In the genomic region with DNA sequence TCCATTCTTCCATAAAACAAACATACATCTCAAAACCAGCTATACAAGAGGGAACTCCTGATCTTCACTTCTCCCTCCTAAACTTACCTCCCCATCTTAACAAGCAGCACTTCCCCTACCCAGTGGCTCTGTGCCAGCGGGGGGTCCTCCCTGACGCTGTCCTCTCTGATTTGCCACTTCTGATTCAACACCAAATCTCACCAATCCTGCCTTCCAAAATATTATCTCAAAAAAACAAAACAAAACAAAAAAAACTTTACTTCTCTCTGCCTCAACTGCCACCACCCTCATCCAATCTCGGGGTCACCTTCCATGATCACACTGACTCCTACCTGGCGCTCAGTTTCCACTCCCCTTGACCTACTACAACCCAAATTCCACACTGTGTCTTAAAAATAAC, we compare ENCODE assay signal across 18 cellular contexts.
DNase-seq lines count a peak whose midpoint lies in the region; ATAC-seq and TF ChIP-seq lines count a peak whose summit lies in the region.
"Had no signal": no experiment of that assay in that cellular context is flagged by ENCODE, and none has a peak within 500 bp of the region (broad histone marks: within the 10 kb centered on the region; RNA-seq: fewer than 3 reads in every experiment).

No MANE protein-coding gene starts in this region.

- peaks cover 80% of the 10 kb centered on the region for H3K4me1 Mint-ChIP-seq in activated CD4-positive, alpha-beta memory T cell treated with anti-CD3 and anti-CD28 coated beads for 36 hours (ENCODE audit: low read depth)
- H3K4me1 Mint-ChIP-seq in activated CD4-positive, alpha-beta memory T cell treated with anti-CD3 and anti-CD28 coated beads, Interleukin-2, amount 10 ng/mL, durations not matched to agents 7 days and 5 days, result peaks cover 58% of the 10 kb centered on the region
- H3K4me1 Mint-ChIP-seq in CD8-positive, alpha-beta memory T cell, result peaks cover 75 to 89% (median 86%) of the 10 kb centered on the region in 3 donors
- H3K4me1 Mint-ChIP-seq in activated naive CD8-positive, alpha-beta T cell treated with anti-CD3 and anti-CD28 coated beads, Interleukin-2, amount 10 ng/mL, durations not matched to agents 7 days and 5 days, result peaks cover 35% of the 10 kb centered on the region
- H3K4me1 Mint-ChIP-seq in progenitor cell of endocrine pancreas (ENCODE audit: low read depth), result peaks cover 25% of the 10 kb centered on the region

- no peak overlapping the region for H3K4me3 ChIP-seq in CD8-positive, alpha-beta memory T cell (ENCODE audit: low read length)
- H3K4me3 ChIP-seq: upper lobe of right lung had no signal

- TF ChIP-seq CTCF in progenitor cell of endocrine pancreas (IDR thresholded peaks at IDR 0.05; ENCODE audit: unreplicated experiment), result no peak

- no peaks in the 10 kb centered on the region for H3K9me3 ChIP-seq in CD8-positive, alpha-beta memory T cell (ENCODE audit: low read length)
- H3K9me3 ChIP-seq: upper lobe of right lung had no signal

- H3K9me3 Mint-ChIP-seq in activated CD4-positive, alpha-beta memory T cell treated with anti-CD3 and anti-CD28 coated beads for 36 hours, result no peaks in the 10 kb centered on the region
- H3K9me3 Mint-ChIP-seq in activated CD4-positive, alpha-beta memory T cell treated with anti-CD3 and anti-CD28 coated beads, Interleukin-2, amount 10 ng/mL, durations not matched to agents 7 days and 5 days, result no peaks in the 10 kb centered on the region
- no peaks in the 10 kb centered on the region for H3K9me3 Mint-ChIP-seq in CD8-positive, alpha-beta memory T cell
- H3K9me3 Mint-ChIP-seq in activated naive CD8-positive, alpha-beta T cell treated with anti-CD3 and anti-CD28 coated beads, Interleukin-2, amount 10 ng/mL, durations not matched to agents 7 days and 5 days, result no peaks in the 10 kb centered on the region
- H3K9me3 Mint-ChIP-seq in progenitor cell of endocrine pancreas (ENCODE audit: low read depth), result no peaks in the 10 kb centered on the region

- intact Hi-C loops in activated CD4-positive, alpha-beta memory T cell treated with anti-CD3 and anti-CD28 coated beads for 36 hours (cut with micrococcal nuclease), result loop anchor here (10.0 kb wide), 2 partner anchors 314 to 484 kb away; a partner anchor contains a TSS

- CTCF ChIA-PET in activated CD4-positive, alpha-beta memory T cell treated with anti-CD3 and anti-CD28 coated beads for 36 hours (lab: Charles Lee), result interaction anchor here (1.4 kb wide), 1 partner anchor 12 kb away, joined by 4 read pairs; no protein-coding TSS in a partner anchor
- CTCF ChIA-PET in activated CD4-positive, alpha-beta memory T cell treated with anti-CD3 and anti-CD28 coated beads, Interleukin-2, amount 10 ng/mL, durations not matched to agents 7 days and 5 days (lab: Charles Lee), result no interaction called here
- CTCF ChIA-PET in CD8-positive, alpha-beta memory T cell (lab: Charles Lee), result no interaction called here

- peaks cover 59% of the 10 kb centered on the region for H3K4me1 ChIP-seq in CD8-positive, alpha-beta memory T cell (ENCODE audit: insufficient read depth, low read length)

- no peak overlapping the region for H3K4me3 Mint-ChIP-seq in activated CD4-positive, alpha-beta memory T cell treated with anti-CD3 and anti-CD28 coated beads for 36 hours
- H3K4me3 Mint-ChIP-seq in activated CD4-positive, alpha-beta memory T cell treated with anti-CD3 and anti-CD28 coated beads, Interleukin-2, amount 10 ng/mL, durations not matched to agents 7 days and 5 days, result no peak overlapping the region
- H3K4me3 Mint-ChIP-seq in CD8-positive, alpha-beta memory T cell, result peak overlapping the region in 1 of 7 donors; percentile 33
- peak overlapping the region; percentile 12 for H3K4me3 Mint-ChIP-seq in activated naive CD8-positive, alpha-beta T cell treated with anti-CD3 and anti-CD28 coated beads, Interleukin-2, amount 10 ng/mL, durations not matched to agents 7 days and 5 days
- no peak overlapping the region for H3K4me3 Mint-ChIP-seq in progenitor cell of endocrine pancreas (ENCODE audit: low read depth)

- peak overlapping the region; percentile 6 for H3K27ac Mint-ChIP-seq in activated CD4-positive, alpha-beta memory T cell treated with anti-CD3 and anti-CD28 coated beads for 36 hours
- H3K27ac Mint-ChIP-seq in activated CD4-positive, alpha-beta memory T cell treated with anti-CD3 and anti-CD28 coated beads, Interleukin-2, amount 10 ng/mL, durations not matched to agents 7 days and 5 days, result no peak overlapping the region
- peak overlapping the region in 6 of 8 donors; percentile 28 to 94 (median 53) for H3K27ac Mint-ChIP-seq in CD8-positive, alpha-beta memory T cell
- H3K27ac Mint-ChIP-seq in activated naive CD8-positive, alpha-beta T cell treated with anti-CD3 and anti-CD28 coated beads, Interleukin-2, amount 10 ng/mL, durations not matched to agents 7 days and 5 days, result peak overlapping the region; percentile 43
- peak overlapping the region; percentile 80 for H3K27ac Mint-ChIP-seq in progenitor cell of endocrine pancreas

- H3K36me3 ChIP-seq in CD8-positive, alpha-beta memory T cell (ENCODE audit: insufficient read depth, low read length), result peaks cover 11% of the 10 kb centered on the region

- H3K27me3 ChIP-seq in CD8-positive, alpha-beta memory T cell (ENCODE audit: insufficient read depth, low read length, poor library complexity, severe bottlenecking), result no peaks in the 10 kb centered on the region
- H3K27me3 ChIP-seq: upper lobe of right lung had no signal

- ATAC-seq in activated naive CD8-positive, alpha-beta T cell treated with anti-CD3 and anti-CD28 coated beads, Interleukin-2, amount 10 ng/mL, durations not matched to agents 7 days and 5 days (ENCODE audit: low read depth), result no peak
- ATAC-seq: left colon, upper lobe of right lung had no signal

- POLR2A ChIA-PET in activated CD4-positive, alpha-beta memory T cell treated with anti-CD3 and anti-CD28 coated beads for 36 hours (lab: Charles Lee), result interaction anchor here (1.1 kb wide), 1 partner anchor 130 kb away, joined by 3 read pairs; no protein-coding TSS in a partner anchor
- POLR2A ChIA-PET in activated CD4-positive, alpha-beta memory T cell treated with anti-CD3 and anti-CD28 coated beads, Interleukin-2, amount 10 ng/mL, durations not matched to agents 7 days and 5 days (lab: Charles Lee), result no interaction called here
- POLR2A ChIA-PET in CD8-positive, alpha-beta memory T cell (lab: Charles Lee), result no interaction called here
- POLR2A ChIA-PET in activated naive CD8-positive, alpha-beta T cell treated with anti-CD3 and anti-CD28 coated beads, Interleukin-2, amount 10 ng/mL, durations not matched to agents 7 days and 5 days (lab: Charles Lee), result no interaction called here

- H3K36me3 Mint-ChIP-seq in activated CD4-positive, alpha-beta memory T cell treated with anti-CD3 and anti-CD28 coated beads for 36 hours, result peaks cover 18% of the 10 kb centered on the region
- H3K36me3 Mint-ChIP-seq in activated CD4-positive, alpha-beta memory T cell treated with anti-CD3 and anti-CD28 coated beads, Interleukin-2, amount 10 ng/mL, durations not matched to agents 7 days and 5 days (ENCODE audit: low read depth), result peaks cover 48% of the 10 kb centered on the region
- peaks cover 0 to 51% (median 21%) of the 10 kb centered on the region in 3 donors for H3K36me3 Mint-ChIP-seq in CD8-positive, alpha-beta memory T cell
- peaks cover 32% of the 10 kb centered on the region for H3K36me3 Mint-ChIP-seq in activated naive CD8-positive, alpha-beta T cell treated with anti-CD3 and anti-CD28 coated beads, Interleukin-2, amount 10 ng/mL, durations not matched to agents 7 days and 5 days
- peaks cover 22% of the 10 kb centered on the region for H3K36me3 Mint-ChIP-seq in progenitor cell of endocrine pancreas (ENCODE audit: insufficient read depth)

- H3K27me3 Mint-ChIP-seq in activated CD4-positive, alpha-beta memory T cell treated with anti-CD3 and anti-CD28 coated beads for 36 hours, result no peaks in the 10 kb centered on the region
- no peaks in the 10 kb centered on the region for H3K27me3 Mint-ChIP-seq in activated CD4-positive, alpha-beta memory T cell treated with anti-CD3 and anti-CD28 coated beads, Interleukin-2, amount 10 ng/mL, durations not matched to agents 7 days and 5 days
- peaks cover 0 to 3% of the 10 kb centered on the region in 2 donors for H3K27me3 Mint-ChIP-seq in CD8-positive, alpha-beta memory T cell
- no peaks in the 10 kb centered on the region for H3K27me3 Mint-ChIP-seq in activated naive CD8-positive, alpha-beta T cell treated with anti-CD3 and anti-CD28 coated beads, Interleukin-2, amount 10 ng/mL, durations not matched to agents 7 days and 5 days
- H3K27me3 Mint-ChIP-seq in progenitor cell of endocrine pancreas, result no peaks in the 10 kb centered on the region

- no peak overlapping the region for H3K27ac ChIP-seq in CD8-positive, alpha-beta memory T cell (ENCODE audit: low read depth, low read length)
- H3K27ac ChIP-seq: upper lobe of right lung, WERI-Rb-1 had no signal

- no peak for DNase-seq in activated CD4-positive, alpha-beta memory T cell treated with anti-CD3 and anti-CD28 coated beads for 36 hours
- DNase-seq in activated CD4-positive, alpha-beta memory T cell treated with anti-CD3 and anti-CD28 coated beads, Interleukin-2, amount 10 ng/mL, durations not matched to agents 7 days and 5 days, result no peak
- DNase-seq in CD8-positive, alpha-beta memory T cell, result no peak
- no peak for DNase-seq in activated naive CD8-positive, alpha-beta T cell treated with anti-CD3 and anti-CD28 coated beads, Interleukin-2, amount 10 ng/mL, durations not matched to agents 7 days and 5 days
- no peak for DNase-seq in progenitor cell of endocrine pancreas (ENCODE audit: low spot score, unreplicated experiment)
- DNase-seq in GM19240 (ENCODE audit: insufficient read length, low spot score), result no peak
- DNase-seq in kidney tubule cell (ENCODE audit: low spot score), result no peak
- no peak for DNase-seq in epidermal melanocyte (ENCODE audit: insufficient read length, low spot score)
- DNase-seq: activated CD8-positive, alpha-beta memory T cell treated with anti-CD3 and anti-CD28 coated beads, Interleukin-2, amount 50 U/mL, for 4 hours; central memory CD4-positive, alpha-beta T cell; left colon; MV-4-11; NCI-H2107; NCI-H526 treated with DMSO at 0.1 percent for 48 hours; stimulated activated CD4-positive, alpha-beta T cell treated with anti-CD3 and anti-CD28 coated beads, Interleukin-12 subunit alpha, Interleukin-12 subunit beta, amount 100 ng/mL, for 4 hours; stimulated activated naive CD8-positive, alpha-beta T cell treated with anti-CD3 and anti-CD28 coated beads, Interleukin-15, Interleukin-2, amounts not matched to agents 100 U/mL and 50 U/mL, for 24 hours; upper lobe of right lung; WERI-Rb-1 had no signal
